9 cellular contexts compared by ENCODE assay signal in genomic region chr11:120186799-120187591, GRCh38. TPM values are rescaled to one million over a fixed set of nuclear protein-coding genes. Genes with fewer than 3 reads are reported as not detected.
DNase-seq lines count a peak whose midpoint lies in the region; ATAC-seq and TF ChIP-seq lines count a peak whose summit lies in the region.
"Had no signal": no experiment of that assay in that cellular context is flagged by ENCODE, and none has a peak within 500 bp of the region (broad histone marks: within the 10 kb centered on the region; RNA-seq: fewer than 3 reads in every experiment).

No MANE protein-coding gene starts in this region.

- no peak overlapping the region for H3K4me3 ChIP-seq in GM06990 (replicated peaks; ENCODE audit: low read depth, low read length)
- H3K4me3 ChIP-seq in HEK293 (ENCODE audit: low read depth, low read length): no peak overlapping the region
- H3K4me3 ChIP-seq in naive thymus-derived CD4-positive, alpha-beta T cell (ENCODE audit: low read length): no peak overlapping the region

- H3K36me3 Mint-ChIP-seq in nephron progenitor cell (ENCODE audit: low read depth): no peaks in the 10 kb centered on the region
- no peaks in the 10 kb centered on the region for H3K36me3 Mint-ChIP-seq in naive thymus-derived CD4-positive, alpha-beta T cell

- no peaks in the 10 kb centered on the region for H3K4me1 ChIP-seq in HEK293 (ENCODE audit: control insufficient read depth, insufficient read depth, low read length)
- no peaks in the 10 kb centered on the region for H3K4me1 ChIP-seq in naive thymus-derived CD4-positive, alpha-beta T cell (ENCODE audit: control insufficient read depth in 2 of 2, insufficient read depth in 2 of 2, low read length in 2 of 2)

- CTCF ChIA-PET in HEK293 (lab: Yijun Ruan, JAX): interaction anchor here (0.6 to 1.3 kb wide), 3 partner anchors 11 to 562 kb away, joined by 3 to 5 read pairs (median 4); no protein-coding TSS in a partner anchor
- CTCF ChIA-PET in naive thymus-derived CD4-positive, alpha-beta T cell (lab: Charles Lee): interaction anchor here (0.6 to 1.0 kb wide), 3 partner anchors 19 to 831 kb away, joined by 3 to 5 read pairs (median 3); no protein-coding TSS in a partner anchor

- intact Hi-C loops in naive thymus-derived CD4-positive, alpha-beta T cell (cut with micrococcal nuclease): no loop called here

- TF ChIP-seq CTCF in GM06990 (IDR thresholded peaks at IDR 0.05; ENCODE audit: insufficient read depth, low read length, poor library complexity, severe bottlenecking): no peak
- no peak for TF ChIP-seq CTCF in HEK293 (tag by site-specific recombination; IDR thresholded peaks at IDR 0.05)
- no peak for TF ChIP-seq CTCF in nephron progenitor cell (IDR thresholded peaks at IDR 0.05)

- peak overlapping the region; percentile 61 for H3K4me3 Mint-ChIP-seq in nephron progenitor cell
- H3K4me3 Mint-ChIP-seq in naive thymus-derived CD4-positive, alpha-beta T cell: no peak overlapping the region

- no peaks in the 10 kb centered on the region for H3K9me3 ChIP-seq in HEK293 (ENCODE audit: control insufficient read depth, insufficient read depth, low read depth, low read length)
- no peaks in the 10 kb centered on the region for H3K9me3 ChIP-seq in naive thymus-derived CD4-positive, alpha-beta T cell (ENCODE audit: control insufficient read depth in 2 of 3, low read length in 3 of 3)

- H3K36me3 ChIP-seq in GM06990 (ENCODE audit: control insufficient read depth, insufficient read depth, low read length): no peaks in the 10 kb centered on the region
- H3K36me3 ChIP-seq in HEK293 (ENCODE audit: control insufficient read depth in 2 of 2, insufficient read depth in 1 of 2, low read length in 2 of 2): no peaks in the 10 kb centered on the region
- no peaks in the 10 kb centered on the region for H3K36me3 ChIP-seq in naive thymus-derived CD4-positive, alpha-beta T cell (ENCODE audit: control insufficient read depth in 2 of 3, insufficient read depth in 3 of 3, low read length in 3 of 3)

- ATAC-seq in GM21717 (IDR thresholded peaks at IDR 0.05; ENCODE audit: unreplicated experiment) (no peak), GM19397 (IDR thresholded peaks at IDR 0.05; ENCODE audit: unreplicated experiment) (no peak)
- ATAC-seq in naive thymus-derived CD4-positive, alpha-beta T cell: no peak

- H3K27me3 Mint-ChIP-seq in nephron progenitor cell (ENCODE audit: low read depth, poor library complexity): peaks cover 48% of the 10 kb centered on the region
- peaks cover 0 to 26% (median 0%) of the 10 kb centered on the region in 5 donors for H3K27me3 Mint-ChIP-seq in naive thymus-derived CD4-positive, alpha-beta T cell

- peaks cover 10% of the 10 kb centered on the region for H3K9me3 Mint-ChIP-seq in nephron progenitor cell
- H3K9me3 Mint-ChIP-seq in naive thymus-derived CD4-positive, alpha-beta T cell: peaks cover 0 to 2% (median 0%) of the 10 kb centered on the region in 11 donors

- peak overlapping the region; percentile 64 for H3K27ac Mint-ChIP-seq in nephron progenitor cell
- H3K27ac Mint-ChIP-seq in naive thymus-derived CD4-positive, alpha-beta T cell: peak overlapping the region in 1 of 9 donors; percentile 18

- DNase-seq in GM06990 (ENCODE audit: extremely low read depth, insufficient read length): peak; percentile 25
- DNase-seq in nephron progenitor cell: no peak
- no peak for DNase-seq in naive thymus-derived CD4-positive, alpha-beta T cell
- DNase-seq in NCI-H1092 treated with DMSO at 0.1 percent for 48 hours (lab: John Stamatoyannopoulos, UW): no peak
- DNase-seq: effector memory CD4-positive, alpha-beta T cell had no signal

- H3K4me1 Mint-ChIP-seq in nephron progenitor cell: peaks cover 87% of the 10 kb centered on the region
- peaks cover 0 to 2% (median 0%) of the 10 kb centered on the region in 7 donors for H3K4me1 Mint-ChIP-seq in naive thymus-derived CD4-positive, alpha-beta T cell

- H3K27me3 ChIP-seq in GM06990 (replicated peaks; ENCODE audit: control insufficient read depth, insufficient read depth, low read length): peaks cover 4% of the 10 kb centered on the region; the same call in 1 of the 2 replicates
- no peaks in the 10 kb centered on the region for H3K27me3 ChIP-seq in naive thymus-derived CD4-positive, alpha-beta T cell (ENCODE audit: control insufficient read depth in 2 of 2, insufficient read depth in 2 of 2, low read length in 2 of 2)

- H3K27ac ChIP-seq in HEK293 (ENCODE audit: extremely low read depth, low read depth, low read length) (no peak overlapping the region), cingulate gyrus (ENCODE audit: low read depth, low read length) (peak overlapping the region; percentile 72)
- H3K27ac ChIP-seq in naive thymus-derived CD4-positive, alpha-beta T cell (ENCODE audit: low read depth, low read length): no peak overlapping the region

- POLR2A ChIA-PET in HEK293 (lab: Yijun Ruan, JAX): no interaction called here
- POLR2A ChIA-PET in naive thymus-derived CD4-positive, alpha-beta T cell (lab: Charles Lee): interaction anchor here (0.8 kb wide), 1 partner anchor 653 kb away, joined by 3 read pairs; no protein-coding TSS in a partner anchor

TF ChIP-seq in HEK293, 187 proteins besides CTCF, POLR2A, EP300 and RAD21 (continues in another document):
- TF ChIP-seq, protein P1, sequence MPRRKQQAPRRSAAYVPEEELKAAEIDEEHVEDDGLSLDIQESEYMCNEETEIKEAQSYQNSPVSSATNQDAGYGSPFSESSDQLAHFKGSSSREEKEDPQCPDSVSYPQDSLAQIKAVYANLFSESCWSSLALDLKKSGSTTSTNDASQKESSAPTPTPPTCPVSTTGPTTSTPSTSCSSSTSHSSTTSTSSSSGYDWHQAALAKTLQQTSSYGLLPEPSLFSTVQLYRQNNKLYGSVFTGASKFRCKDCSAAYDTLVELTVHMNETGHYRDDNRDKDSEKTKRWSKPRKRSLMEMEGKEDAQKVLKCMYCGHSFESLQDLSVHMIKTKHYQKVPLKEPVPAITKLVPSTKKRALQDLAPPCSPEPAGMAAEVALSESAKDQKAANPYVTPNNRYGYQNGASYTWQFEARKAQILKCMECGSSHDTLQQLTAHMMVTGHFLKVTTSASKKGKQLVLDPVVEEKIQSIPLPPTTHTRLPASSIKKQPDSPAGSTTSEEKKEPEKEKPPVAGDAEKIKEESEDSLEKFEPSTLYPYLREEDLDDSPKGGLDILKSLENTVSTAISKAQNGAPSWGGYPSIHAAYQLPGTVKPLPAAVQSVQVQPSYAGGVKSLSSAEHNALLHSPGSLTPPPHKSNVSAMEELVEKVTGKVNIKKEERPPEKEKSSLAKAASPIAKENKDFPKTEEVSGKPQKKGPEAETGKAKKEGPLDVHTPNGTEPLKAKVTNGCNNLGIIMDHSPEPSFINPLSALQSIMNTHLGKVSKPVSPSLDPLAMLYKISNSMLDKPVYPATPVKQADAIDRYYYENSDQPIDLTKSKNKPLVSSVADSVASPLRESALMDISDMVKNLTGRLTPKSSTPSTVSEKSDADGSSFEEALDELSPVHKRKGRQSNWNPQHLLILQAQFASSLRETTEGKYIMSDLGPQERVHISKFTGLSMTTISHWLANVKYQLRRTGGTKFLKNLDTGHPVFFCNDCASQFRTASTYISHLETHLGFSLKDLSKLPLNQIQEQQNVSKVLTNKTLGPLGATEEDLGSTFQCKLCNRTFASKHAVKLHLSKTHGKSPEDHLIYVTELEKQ (tag by site-specific recombination; IDR thresholded peaks at IDR 0.05; ENCODE audit: borderline replicate concordance): no peak
- TF ChIP-seq ZNF701 (tag by site-specific recombination; IDR thresholded peaks at IDR 0.05): no peak
- TF ChIP-seq EGR2 (tag by site-specific recombination; IDR thresholded peaks at IDR 0.05; ENCODE audit: low read depth): peak; percentile 99
- TF ChIP-seq HOXA7 (CRISPR knock-in tag; IDR thresholded peaks at IDR 0.05; ENCODE audit: borderline replicate concordance): no peak
- TF ChIP-seq ZNF37A (tag by site-specific recombination; IDR thresholded peaks at IDR 0.05): no peak
- no peak for TF ChIP-seq KLF1 (tag by site-specific recombination; IDR thresholded peaks at IDR 0.05)
- no peak for TF ChIP-seq ZNF2 (tag by site-specific recombination; IDR thresholded peaks at IDR 0.05)
- TF ChIP-seq, protein P2, sequence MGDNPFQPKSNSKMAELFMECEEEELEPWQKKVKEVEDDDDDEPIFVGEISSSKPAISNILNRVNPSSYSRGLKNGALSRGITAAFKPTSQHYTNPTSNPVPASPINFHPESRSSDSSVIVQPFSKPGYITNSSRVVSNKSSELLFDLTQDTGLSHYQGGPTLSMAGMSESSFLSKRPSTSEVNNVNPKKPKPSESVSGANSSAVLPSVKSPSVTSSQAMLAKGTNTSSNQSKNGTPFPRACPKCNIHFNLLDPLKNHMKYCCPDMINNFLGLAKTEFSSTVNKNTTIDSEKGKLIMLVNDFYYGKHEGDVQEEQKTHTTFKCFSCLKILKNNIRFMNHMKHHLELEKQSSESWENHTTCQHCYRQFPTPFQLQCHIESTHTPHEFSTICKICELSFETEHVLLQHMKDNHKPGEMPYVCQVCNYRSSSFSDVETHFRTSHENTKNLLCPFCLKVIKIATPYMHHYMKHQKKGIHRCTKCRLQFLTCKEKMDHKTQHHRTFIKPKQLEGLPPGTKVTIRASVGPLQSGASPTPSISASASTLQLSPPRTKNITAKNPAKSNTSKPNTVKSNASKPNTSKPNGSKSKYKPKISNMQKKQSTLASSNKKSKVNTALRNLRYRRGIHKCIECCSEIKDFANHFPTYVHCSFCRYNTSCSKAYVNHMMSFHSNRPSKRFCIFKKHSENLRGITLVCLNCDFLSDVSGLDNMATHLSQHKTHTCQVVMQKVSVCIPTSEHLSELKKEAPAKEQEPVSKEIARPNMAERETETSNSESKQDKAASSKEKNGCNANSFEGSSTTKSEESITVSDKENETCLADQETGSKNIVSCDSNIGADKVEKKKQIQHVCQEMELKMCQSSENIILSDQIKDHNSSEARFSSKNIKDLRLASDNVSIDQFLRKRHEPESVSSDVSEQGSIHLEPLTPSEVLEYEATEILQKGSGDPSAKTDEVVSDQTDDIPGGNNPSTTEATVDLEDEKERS (tag by site-specific recombination; IDR thresholded peaks at IDR 0.05): no peak

RNA-seq across cellular contexts. Expression of gene OAF, which starts 23.8 kb away (rescaled TPM):
- 10 to 100 TPM in 1 of 5 experiments, 1 to 10 TPM in 4; 3.4 to 21.2 (median 4.6) TPM for total RNA-seq in naive thymus-derived CD4-positive, alpha-beta T cell
- 1 to 10 TPM; 3.2 to 5.2 TPM for polyA plus RNA-seq in naive thymus-derived CD4-positive, alpha-beta T cell

RNA-seq across cellular contexts. Expression of gene TRIM29, which starts 49.1 kb away (rescaled TPM):
- not detected for total RNA-seq in naive thymus-derived CD4-positive, alpha-beta T cell
- not detected for polyA plus RNA-seq in naive thymus-derived CD4-positive, alpha-beta T cell

RNA-seq across cellular contexts. Expression of gene POU2F3, which starts 52.9 kb away (rescaled TPM):
- total RNA-seq in naive thymus-derived CD4-positive, alpha-beta T cell: under 1 TPM in 1 of 5 experiments, not detected in 4; 0.24 TPM
- not detected for polyA plus RNA-seq in naive thymus-derived CD4-positive, alpha-beta T cell
